In genomic region chr7:148697256-148697841, GRCh38 we compare ENCODE assay signal across 8 cellular contexts.
DNase-seq lines count a peak whose midpoint lies in the region; ATAC-seq and TF ChIP-seq lines count a peak whose summit lies in the region.

No MANE protein-coding gene starts in this region.

- H3K27me3 ChIP-seq in duodenal mucosa (ENCODE audit: control insufficient read depth in 1 of 2, insufficient read depth in 2 of 2, low read length in 2 of 2) (no peaks in the 10 kb centered on the region), mucosa of stomach (ENCODE audit: control insufficient read depth, insufficient read depth, low read length) (no peaks in the 10 kb centered on the region), stomach smooth muscle (ENCODE audit: control insufficient read depth in 1 of 2, insufficient read depth in 2 of 2, low read length in 2 of 2) (no peaks in the 10 kb centered on the region)

- H3K4me1 ChIP-seq in duodenal mucosa (ENCODE audit: control insufficient read depth in 1 of 2, insufficient read depth in 2 of 2, low read length in 2 of 2) (peaks cover 19 to 28% of the 10 kb centered on the region in 2 donors), mucosa of stomach (ENCODE audit: control insufficient read depth, insufficient read depth, low read length) (peaks cover 14% of the 10 kb centered on the region), stomach smooth muscle (ENCODE audit: control insufficient read depth, insufficient read depth, low read length) (peaks cover 17% of the 10 kb centered on the region)

- H3K27ac ChIP-seq in duodenal mucosa (ENCODE audit: low read depth, low read length) (no peak overlapping the region), stomach smooth muscle (ENCODE audit: low read length) (peak overlapping the region; percentile 80)

- H3K9me3 ChIP-seq in duodenal mucosa (ENCODE audit: control insufficient read depth in 1 of 2, low read length in 2 of 2) = no peaks in the 10 kb centered on the region
- H3K9me3 ChIP-seq in mucosa of stomach (ENCODE audit: control insufficient read depth, low read length) = no peaks in the 10 kb centered on the region
- no peaks in the 10 kb centered on the region for H3K9me3 ChIP-seq in stomach smooth muscle (ENCODE audit: control insufficient read depth in 2 of 2, low read length in 2 of 2)

- H3K9ac ChIP-seq in duodenal mucosa (ENCODE audit: low read depth in 1 of 2, low read length in 2 of 2) (peak overlapping the region; percentile 65 to 79), mucosa of stomach (ENCODE audit: low read length) (peak overlapping the region; percentile 91), stomach smooth muscle (ENCODE audit: low read length in 2 of 2) (peak overlapping the region; percentile 52 to 87)

- peak overlapping the region; percentile 70 to 85 for H3K4me3 ChIP-seq in duodenal mucosa (ENCODE audit: low read depth in 1 of 2, low read length in 2 of 2)
- no peak overlapping the region for H3K4me3 ChIP-seq in mucosa of stomach (ENCODE audit: low read length)
- peak overlapping the region; percentile 83 to 86 for H3K4me3 ChIP-seq in stomach smooth muscle (ENCODE audit: low read length in 2 of 2)

- TF ChIP-seq POLR2A in GM18505 (IDR thresholded peaks at IDR 0.05; ENCODE audit: borderline replicate concordance, extremely low read depth, insufficient read depth, insufficient read length) = no peak

- H3K36me3 ChIP-seq in duodenal mucosa (ENCODE audit: control insufficient read depth in 1 of 2, insufficient read depth in 2 of 2, low read length in 2 of 2) = no peaks in the 10 kb centered on the region
- H3K36me3 ChIP-seq in mucosa of stomach (ENCODE audit: control insufficient read depth, insufficient read depth, low read length) = no peaks in the 10 kb centered on the region
- H3K36me3 ChIP-seq in stomach smooth muscle (ENCODE audit: control insufficient read depth in 2 of 2, insufficient read depth in 2 of 2, low read length in 2 of 2) = no peaks in the 10 kb centered on the region

- peak; percentile 22 for ATAC-seq in HG02610 (IDR thresholded peaks at IDR 0.05; ENCODE audit: unreplicated experiment)
- no peak for ATAC-seq in HG03025 (IDR thresholded peaks at IDR 0.05; ENCODE audit: low FRiP score, unreplicated experiment)
- no peak for ATAC-seq in GM18505 (IDR thresholded peaks at IDR 0.05; ENCODE audit: unreplicated experiment)

- DNase-seq in activated CD4-positive, CD25-positive, alpha-beta regulatory T cell treated with anti-CD3 and anti-CD28 coated beads, Interleukin-2, amount 50 U/mL, for 72 hours = peak; percentile 46
- no peak for DNase-seq in NCI-H446 treated with DMSO at 0.1 percent for 48 hours (lab: John Stamatoyannopoulos, UW)
